ENCODE assay signal across 25 cellular contexts in genomic region chr7:152006336-152006735, GRCh38. TPM values are rescaled to one million over a fixed set of nuclear protein-coding genes. Genes with fewer than 3 reads are reported as not detected.
"Had no signal": no experiment of that assay in that cellular context is flagged by ENCODE, and none has a peak within 500 bp of the region (broad histone marks: within the 10 kb centered on the region; RNA-seq: fewer than 3 reads in every experiment).

No MANE protein-coding gene starts in this region.

- H3K27ac ChIP-seq: brain microvascular endothelial cell, colonic mucosa, epithelial cell of prostate, left ventricle myocardium inferior, sigmoid colon, spleen had no signal

- H3K4me3 ChIP-seq: colonic mucosa, left ventricle myocardium inferior, sigmoid colon, spleen had no signal

- FAIRE-seq: frontal cortex had no signal

- H3K9me3 ChIP-seq: colonic mucosa, left ventricle myocardium inferior, sigmoid colon, spleen had no signal

- H3K27me3 ChIP-seq: colonic mucosa, sigmoid colon had no signal

- ATAC-seq: activated CD4-positive, CD25-positive, alpha-beta regulatory T cell treated with anti-CD3 and anti-CD28 coated beads, Interleukin-2, amount 50 U/mL, for 24 hours; activated T-cell treated with anti-CD3 and anti-CD28 coated beads, Interleukin-2, amount 50 U/mL, for 4 hours; stimulated activated naive B cell treated with anti-CD40 and anti-IgM and Interleukin-4, amounts not matched to agents 10 μg/mL and 1 μg/mL and 100 μg/mL, for 72 hours had no signal

- DNase-seq: activated CD4-positive, alpha-beta T cell treated with anti-CD3 and anti-CD28 coated beads, Interleukin-2, amount 50 U/mL, for 1 hour; activated CD8-positive, alpha-beta memory T cell treated with anti-CD3 and anti-CD28 coated beads, Interleukin-2, amount 50 U/mL, for 4 hours; activated naive CD4-positive, alpha-beta T cell treated with anti-CD3 and anti-CD28 coated beads for 36 hours; activated T-cell treated with anti-CD3 and anti-CD28 coated beads, Interleukin-2, amount 50 U/mL, for 4 hours; anterior cingulate cortex; brain microvascular endothelial cell; central memory CD4-positive, alpha-beta T cell; colonic mucosa; endodermal cell; kidney glomerular epithelial cell; left ventricle myocardium inferior; mammary epithelial cell; occipital lobe; posterior cingulate gyrus; sigmoid colon; spleen; stimulated activated naive B cell treated with anti-CD40 and anti-IgM and Interleukin-4, amounts not matched to agents 10 μg/mL and 1 μg/mL and 100 μg/mL, for 72 hours had no signal

- H3K36me3 ChIP-seq: brain microvascular endothelial cell, colonic mucosa, left ventricle myocardium inferior, sigmoid colon, spleen had no signal

- H3K4me1 ChIP-seq: colonic mucosa, left ventricle myocardium inferior, sigmoid colon, spleen had no signal

RNA-seq across cellular contexts. Expression of gene GALNTL5, which starts 50.1 kb away (rescaled TPM):
- total RNA-seq: activated naive CD4-positive, alpha-beta T cell treated with anti-CD3 and anti-CD28 coated beads for 36 hours; activated T-cell treated with anti-CD3 and anti-CD28 coated beads, Interleukin-2, amount 50 U/mL, for 4 hours; colonic mucosa; endodermal cell; fibroblast of lung; frontal cortex; left ventricle myocardium inferior; mammary epithelial cell; myocyte; occipital lobe; renal cortical epithelial cell; sigmoid colon; spleen; ureter had no signal
- polyA plus RNA-seq: fibroblast of lung, mammary epithelial cell, neural cell, sigmoid colon, spleen had no signal
